16 cellular contexts compared by ENCODE assay signal in genomic region chr3:36135863-36136262, GRCh38.
DNase-seq lines count a peak whose midpoint lies in the region; ATAC-seq and TF ChIP-seq lines count a peak whose summit lies in the region.
"Had no signal": no experiment of that assay in that cellular context is flagged by ENCODE, and none has a peak within 500 bp of the region (broad histone marks: within the 10 kb centered on the region; RNA-seq: fewer than 3 reads in every experiment).

No MANE protein-coding gene starts in this region.

- no peaks in the 10 kb centered on the region for H3K36me3 ChIP-seq in brain microvascular endothelial cell (replicated peaks)
- H3K36me3 ChIP-seq: BLaER1, HAP-1 had no signal

- H3K4me3 ChIP-seq in brain microvascular endothelial cell (ENCODE audit: low read depth, low read length) = no peak overlapping the region
- H3K4me3 ChIP-seq: BLaER1, HAP-1 had no signal

- in situ Hi-C loops in brain microvascular endothelial cell (cut with HindIII; ENCODE audit: low pct_ligation_motif_present, low sequenced_read_pairs) = no loop called here

- H3K27me3 ChIP-seq in brain microvascular endothelial cell (replicated peaks) = no peaks in the 10 kb centered on the region
- H3K27me3 ChIP-seq: BLaER1 had no signal

- DNase-seq in DMS53 (lab: John Stamatoyannopoulos, UW) (peak; percentile 2), DMS53 treated with DMSO at 0.1 percent for 48 hours (lab: John Stamatoyannopoulos, UW; ENCODE audit: unreplicated experiment) (no peak), NCI-H524 treated with DMSO at 0.1 percent for 48 hours (lab: John Stamatoyannopoulos, UW) (peak; percentile 86), kidney glomerular epithelial cell (lab: John Stamatoyannopoulos, UW) (peak; percentile 9), NCI-H2196 treated with DMSO at 0.1 percent for 48 hours (lab: John Stamatoyannopoulos, UW; ENCODE audit: unreplicated experiment) (no peak), brain microvascular endothelial cell (no peak)
- DNase-seq: AML-193; Caco-2; CD8-positive, alpha-beta memory T cell; DMS153; GF-D8 had no signal

- no peak for ATAC-seq in GM21423 (IDR thresholded peaks at IDR 0.05; ENCODE audit: unreplicated experiment)
- ATAC-seq: HepG2 had no signal

- TF ChIP-seq CTCF in brain microvascular endothelial cell (IDR thresholded peaks at IDR 0.05; ENCODE audit: low read depth, low read length, missing control alignments) = no peak

- no peak overlapping the region for H3K27ac ChIP-seq in brain microvascular endothelial cell
- H3K27ac ChIP-seq: 22Rv1, BLaER1 had no signal

Comparison
In these comparisons a context has a peak if more than half of its experiments do, and no peak if none do; other contexts are left out.
1. DNase-seq: peak in DMS53 (single experiment), NCI-H524 treated with DMSO at 0.1 percent for 48 hours (single experiment) and kidney glomerular epithelial cell (single experiment); none in DMS53 treated with DMSO at 0.1 percent for 48 hours (single experiment), NCI-H2196 treated with DMSO at 0.1 percent for 48 hours (single experiment) and brain microvascular endothelial cell (single experiment).